ENCODE assay signal across 24 cellular contexts in genomic region chr12:95418142-95418541, GRCh38. TPM values are rescaled to one million over a fixed set of nuclear protein-coding genes. Genes with fewer than 3 reads are reported as not detected.
DNase-seq lines count a peak whose midpoint lies in the region; ATAC-seq, FAIRE-seq and TF ChIP-seq lines count a peak whose summit lies in the region.
"Had no signal": no experiment of that assay in that cellular context is flagged by ENCODE, and none has a peak within 500 bp of the region (broad histone marks: within the 10 kb centered on the region; RNA-seq: fewer than 3 reads in every experiment).

No MANE protein-coding gene starts in this region.

- no peak overlapping the region for H3K9ac ChIP-seq in K562 (ENCODE audit: insufficient read depth in 1 of 2, low read depth in 2 of 2, low read length in 2 of 2)

- H3K4me1 ChIP-seq in K562 (replicated peaks in 1 of 2; ENCODE audit: control insufficient read depth in 2 of 2, insufficient read depth in 2 of 2, low read length in 2 of 2) (no peaks in the 10 kb centered on the region; a peak in 1 of 5 replicates), heart right ventricle (peaks cover 0 to 18% (median 0%) of the 10 kb centered on the region in 9 donors), psoas muscle (peaks cover 11% of the 10 kb centered on the region)

- POLR2A ChIA-PET in K562 (lab: Yijun Ruan, JAX): no interaction called here

- H3K9me1 ChIP-seq in K562 (ENCODE audit: control insufficient read depth, insufficient read depth, low read length): no peaks in the 10 kb centered on the region

- no peak for TF ChIP-seq EP300 in K562 (IDR thresholded peaks at IDR 0.05; ENCODE audit: low read length)

- TF ChIP-seq CTCF in K562 (IDR thresholded peaks at IDR 0.05 in 2 of 3, conservative IDR thresholded peaks at IDR 0.05 in 1 of 3; ENCODE audit: insufficient read depth in 2 of 3, low read depth in 1 of 3, low read length in 3 of 3) (no peak), heart right ventricle (IDR thresholded peaks at IDR 0.05) (no peak), psoas muscle (IDR thresholded peaks at IDR 0.05) (no peak)

- H3K4me3 ChIP-seq in K562 (no peak overlapping the region), heart right ventricle (peak overlapping the region in 1 of 10 donors; percentile 6), psoas muscle (peak overlapping the region; percentile 23)

- H3K4me2 ChIP-seq in K562 (ENCODE audit: insufficient read depth, low read length): no peak overlapping the region

- peak; percentile 24 for DNase-seq in EH (ENCODE audit: low read depth)
- DNase-seq in K562 (ENCODE audit: extremely low read depth in 1 of 4, low spot score in 3 of 4): no peak
- peak in 1 of 2 donors; percentile 23 for DNase-seq in heart right ventricle
- DNase-seq in psoas muscle: no peak
- DNase-seq in NCI-H1694 (lab: John Stamatoyannopoulos, UW): no peak
- DNase-seq in SIG-M5 (lab: John Stamatoyannopoulos, UW): no peak
- no peak for DNase-seq in left lobe of liver (ENCODE audit: low spot score)
- DNase-seq: activated B cell treated with CpG ODN at 0.5 μM for 24 hours; activated CD4-positive, alpha-beta memory T cell treated with anti-CD3 and anti-CD28 coated beads for 36 hours; activated gamma-delta T cell; activated naive CD8-positive, alpha-beta T cell treated with anti-CD3 and anti-CD28 coated beads, Interleukin-2, amount 50 U/mL, for 24 hours; brain microvascular endothelial cell; DMS53; head of caudate nucleus; immature natural killer cell; NCI-H1417; NCI-H510A treated with DMSO at 0.1 percent for 48 hours; NK-92 treated with Interleukin-12 subunit alpha and Interleukin-12 subunit beta, amount 100 ng/mL, for 24 hours; stimulated activated CD4-positive, alpha-beta T cell treated with anti-CD3 and anti-CD28 coated beads, Interleukin-4, amount 100 ng/mL, for 4 hours; T-helper 9 cell had no signal

- TF ChIP-seq POLR2A in K562 (conservative IDR thresholded peaks at IDR 0.05): no peak

- H3K27ac ChIP-seq in K562 (ENCODE audit: extremely low read depth, low read depth, low read length): no peak overlapping the region
- peak overlapping the region in 8 of 10 donors; percentile 16 to 78 (median 72) for H3K27ac ChIP-seq in heart right ventricle
- peak overlapping the region; percentile 70 for H3K27ac ChIP-seq in psoas muscle
- H3K27ac ChIP-seq: brain microvascular endothelial cell had no signal

- H3K79me2 ChIP-seq in K562 (ENCODE audit: control insufficient read depth, insufficient read depth, low read length): no peaks in the 10 kb centered on the region

- H2AFZ ChIP-seq in K562 (ENCODE audit: low read depth, low read length): peak overlapping the region; percentile 45; the same call in 1 of the 2 replicates

- BruUV-seq in K562 (replicated peaks; lab: Mats Ljungman, UMichigan): no TSS peak

- TF ChIP-seq RAD21 in K562 (CRISPR knock-in tag; conservative IDR thresholded peaks at IDR 0.05 in 1 of 2, IDR thresholded peaks at IDR 0.05 in 1 of 2): no peak

- ATAC-seq in K562: no peak; the same call in 2 of the 3 replicates
- peak; percentile 78 to 98 (median 90) for ATAC-seq in heart right ventricle
- peak; percentile 88 to 98 (median 94) for ATAC-seq in psoas muscle
- no peak for ATAC-seq in GM21423 (IDR thresholded peaks at IDR 0.05; ENCODE audit: unreplicated experiment)
- no peak for ATAC-seq in left lobe of liver
- ATAC-seq: activated naive CD8-positive, alpha-beta T cell treated with anti-CD3 and anti-CD28 coated beads, Interleukin-2, amount 50 U/mL, for 24 hours had no signal

- in situ Hi-C loops in K562 (cut with MboI): no loop called here

- 36% methylated on average over 2 of the region's 2 CpGs for WGBS in K562 (ENCODE audit: insufficient coverage, low coverage, missing lambda C conversion rate)
- WGBS in heart right ventricle, 2 donors: 33 to 39% methylated on average over 2 of the region's 2 CpGs
- 15 to 33% (median 22%) methylated on average over 2 of the region's 2 CpGs for WGBS in psoas muscle, 3 donors

- no peak for FAIRE-seq in K562 (lab: Jason Lieb, UNC)
- FAIRE-seq: A204.1, GM12891, GM19239 had no signal

- CTCF ChIA-PET in K562 (lab: Yijun Ruan, JAX; ENCODE audit: low intra/inter-chr PET ratio): no interaction called here

- H3K27me3 ChIP-seq in K562 (ENCODE audit: control insufficient read depth in 2 of 2, insufficient read depth in 2 of 2, low read length in 2 of 2) (peaks cover 0 to 2% of the 10 kb centered on the region in 2 experiments; a peak in 1 of 5 replicates), heart right ventricle (no peaks in the 10 kb centered on the region), psoas muscle (ENCODE audit: insufficient read depth in 3 of 3, low read length in 2 of 3) (no peaks in the 10 kb centered on the region)
- H3K27me3 ChIP-seq: brain microvascular endothelial cell had no signal

- no peaks in the 10 kb centered on the region for H4K20me1 ChIP-seq in K562 (replicated peaks; ENCODE audit: control insufficient read depth, insufficient read depth, low read length)

- H3K36me3 ChIP-seq in K562 (ENCODE audit: control insufficient read depth, insufficient read depth, low read length) (no peaks in the 10 kb centered on the region), heart right ventricle (no peaks in the 10 kb centered on the region), psoas muscle (ENCODE audit: insufficient read depth in 1 of 2, low read depth in 1 of 2) (no peaks in the 10 kb centered on the region)
- H3K36me3 ChIP-seq: brain microvascular endothelial cell had no signal

- intact Hi-C loops in K562 (cut with micrococcal nuclease) (no loop called here), heart right ventricle (cut with DNase I) (no loop called here), psoas muscle (cut with DNase I) (no loop called here)

- H3K9me3 ChIP-seq in K562 (replicated peaks; ENCODE audit: control insufficient read depth, insufficient read depth, low read depth, low read length) (no peaks in the 10 kb centered on the region), heart right ventricle (no peaks in the 10 kb centered on the region), psoas muscle (no peaks in the 10 kb centered on the region)

TF ChIP-seq in K562, 482 proteins besides CTCF, POLR2A, EP300 and RAD21 (continues in another document):
- no peak for TF ChIP-seq ETS2 (tag; IDR thresholded peaks at IDR 0.05; ENCODE audit: borderline replicate concordance, poor library complexity, severe bottlenecking)
- no peak for TF ChIP-seq ELF2 (CRISPR knock-in tag; IDR thresholded peaks at IDR 0.05)
- TF ChIP-seq WHSC1 (IDR thresholded peaks at IDR 0.05; ENCODE audit: low read length): no peak
- no peak for TF ChIP-seq TFAP4 (CRISPR knock-in tag; IDR thresholded peaks at IDR 0.05; ENCODE audit: borderline replicate concordance)
- no peak for TF ChIP-seq NR4A1 (CRISPR knock-in tag; IDR thresholded peaks at IDR 0.05)
- TF ChIP-seq NR4A1 (tag; IDR thresholded peaks at IDR 0.05): no peak
- no peak for TF ChIP-seq ARID2 (IDR thresholded peaks at IDR 0.05)
- no peak for TF ChIP-seq TAL1 (IDR thresholded peaks at IDR 0.05)
- no peak for TF ChIP-seq HMGXB4 (CRISPR knock-in tag; IDR thresholded peaks at IDR 0.05)
- no peak for TF ChIP-seq PTTG1 (tag; IDR thresholded peaks at IDR 0.05; ENCODE audit: low read depth)
- no peak for TF ChIP-seq MTA3 (IDR thresholded peaks at IDR 0.05; ENCODE audit: borderline replicate concordance)
- no peak for TF ChIP-seq MAFK (IDR thresholded peaks at IDR 0.05; ENCODE audit: low read length)
- no peak for TF ChIP-seq SRSF1 (IDR thresholded peaks at IDR 0.05; ENCODE audit: low read depth, low read length)

RNA-seq across cellular contexts. Expression of gene METAP2, which starts 55.8 kb away (rescaled TPM):
- 21.0 and 95.6 TPM in 2 replicates for total RNA-seq in K562 (2011; cell fraction: chromatin; rRNA removed; ENCODE audit: low replicate concordance)
- total RNA-seq in K562 (2011; cell fraction: nucleolus; rRNA removed): 17.0 and 24.2 TPM in 2 replicates
- total RNA-seq in K562 (2011; cell fraction: nucleoplasm; rRNA removed): 29.3 and 37.4 TPM in 2 replicates
- total RNA-seq in K562 (2014; rRNA removed): 117 and 161 TPM in 2 replicates
- total RNA-seq in K562 (2014; rRNA removed; fragmentation: Illumina TruSeq; extraction: Trizol): 180 and 219 TPM in 2 replicates
- 187 and 205 TPM in 2 replicates for total RNA-seq in K562 (2015; rRNA removed; fragmentation: Illumina TruSeq; extraction: Trizol)
- total RNA-seq in K562 (2021): 107 and 112 TPM in 2 replicates
- polyA plus RNA-seq in K562 (2011; rRNA removed): 149 and 197 TPM in 2 replicates
- polyA plus RNA-seq in K562 (2011; cell fraction: cytosol; rRNA removed): 26.0 and 50.2 TPM in 2 replicates
- polyA plus RNA-seq in K562 (2011; cell fraction: nucleus; rRNA removed): 22.9 and 34.9 TPM in 2 replicates
- polyA plus RNA-seq in K562 (2012): 112 and 123 TPM in 2 replicates
- polyA plus RNA-seq in K562 (2014; fragmentation: Illumina TruSeq; extraction: Trizol): 195 and 197 TPM in 2 replicates
- polyA plus RNA-seq in K562 (2014; fragmentation: Nextera tagmentation; extraction: Ambion mirVana): 100 to 1,000 TPM in 1 of 2 experiments, 10 to 100 TPM in 1; 75.5 to 104 TPM
- 130 and 164 TPM in 2 replicates for polyA plus RNA-seq in K562 (2014; rRNA removed)
- 157 and 180 TPM in 2 replicates for polyA minus RNA-seq in K562 (2011; rRNA and poly(A)+ RNA removed)
- polyA minus RNA-seq in K562 (2011; cell fraction: cytosol; rRNA and poly(A)+ RNA removed): 36.6 and 38.9 TPM in 2 replicates
- 27.7 and 41.0 TPM in 2 replicates for polyA minus RNA-seq in K562 (2011; cell fraction: nucleus; rRNA and poly(A)+ RNA removed)
- 10 to 100 TPM; 48.8 to 68.7 (median 58.4) TPM for total RNA-seq in heart right ventricle
- 10 to 100 TPM; 41.3 to 86.4 TPM for polyA plus RNA-seq in heart right ventricle
- total RNA-seq in psoas muscle: 10 to 100 TPM; 53.2 to 80.4 (median 69.6) TPM
- 100 to 1,000 TPM in 1 of 3 donors, 10 to 100 TPM in 2; 57.6 to 110 (median 88.5) TPM for polyA plus RNA-seq in psoas muscle
- 22.0 TPM for total RNA-seq in left lobe of liver

Comparison
In these comparisons a context has a peak if more than half of its experiments do, and no peak if none do; other contexts are left out.
1. ATAC-seq: peak in heart right ventricle (8 of 8) and psoas muscle (4 of 4); none in K562 (single experiment), GM21423 (single experiment) and left lobe of liver (single experiment).